In the genomic region with DNA sequence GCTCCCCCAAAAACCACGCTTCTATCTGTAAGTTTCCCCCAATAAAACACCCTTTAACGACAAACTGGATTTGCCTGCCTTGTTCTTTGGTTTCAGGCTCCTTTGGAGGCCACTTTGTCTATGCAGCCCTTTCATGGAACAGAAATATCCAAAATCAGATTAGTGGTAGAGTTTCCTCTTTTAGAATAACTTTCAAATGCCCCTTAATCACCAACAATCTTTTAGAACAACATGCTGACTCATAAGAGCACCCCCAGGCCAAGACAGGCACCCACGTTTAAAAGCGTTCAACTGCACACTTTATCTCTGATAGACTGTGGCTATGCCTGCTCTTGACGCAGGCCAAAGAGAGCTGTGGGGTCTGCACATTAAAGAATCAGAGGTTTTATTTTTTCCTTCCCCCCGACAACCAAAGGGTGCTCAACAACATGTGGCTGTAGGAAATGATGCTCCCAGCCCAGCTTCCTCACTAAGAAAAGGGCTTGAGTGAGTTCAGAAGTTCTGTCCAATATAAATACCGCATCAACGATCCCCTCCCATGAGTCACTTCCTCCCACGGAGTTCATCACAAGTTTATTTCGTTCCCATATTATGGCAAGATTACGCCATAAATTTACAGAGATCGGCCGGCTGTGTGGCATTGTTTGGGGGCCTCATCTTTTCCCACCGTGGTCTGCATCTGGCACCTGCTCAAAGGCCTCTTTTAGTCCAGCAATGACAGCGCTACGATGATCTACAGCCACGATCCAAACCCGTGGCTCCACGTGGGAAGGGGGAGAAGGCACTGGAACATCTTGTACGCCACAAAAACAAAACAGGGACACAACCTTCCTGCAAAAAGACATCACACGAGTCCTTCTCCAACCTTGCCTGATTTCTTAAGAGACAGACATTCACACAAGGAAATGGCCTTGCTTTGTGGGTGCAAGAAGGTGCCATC, we compare ENCODE assay signal across 8 cellular contexts.
A peak's percentile ranks its signal among the peaks of the same experiment; 100 is the strongest.
DNase-seq lines count a peak whose midpoint lies in the region; ATAC-seq and TF ChIP-seq lines count a peak whose summit lies in the region.

No MANE protein-coding gene starts in this region.

- TSS peak; percentile 90 for BruUV-seq in A673 (replicated peaks; lab: Mats Ljungman, UMichigan)

- peak overlapping the region; percentile 82 for H3K27ac Mint-ChIP-seq in activated T-cell treated with anti-CD3 and anti-CD28 coated beads, Interleukin-2, amount 50 U/mL, for 72 hours

- peaks cover 41% of the 10 kb centered on the region for H3K4me1 Mint-ChIP-seq in activated T-cell treated with anti-CD3 and anti-CD28 coated beads, Interleukin-2, amount 50 U/mL, for 72 hours (ENCODE audit: low read depth)

- peaks cover 0 to 1% of the 10 kb centered on the region in 2 donors for H3K36me3 Mint-ChIP-seq in activated T-cell treated with anti-CD3 and anti-CD28 coated beads, Interleukin-2, amount 50 U/mL, for 72 hours (ENCODE audit: insufficient read depth in 2 of 2)

- peak; percentile 57 to 72 for ATAC-seq in activated T-cell treated with anti-CD3 and anti-CD28 coated beads, Interleukin-2, amount 50 U/mL, for 72 hours (replicated peaks in 1 of 2)
- ATAC-seq in heart left ventricle = peak; percentile 82 to 93 (median 90)
- no peak for ATAC-seq in HG02973 (IDR thresholded peaks at IDR 0.05; ENCODE audit: unreplicated experiment)
- no peak for ATAC-seq in GM18861 (IDR thresholded peaks at IDR 0.05; ENCODE audit: unreplicated experiment)

- peaks cover 61% of the 10 kb centered on the region for H3K27me3 Mint-ChIP-seq in activated T-cell treated with anti-CD3 and anti-CD28 coated beads, Interleukin-2, amount 50 U/mL, for 72 hours (ENCODE audit: low read depth)

- 45 to 51% (median 50%) methylated on average over 19 to 21 of the region's 21 CpGs for WGBS in heart left ventricle, 4 donors

- H3K27ac ChIP-seq in A673 (ENCODE audit: low read depth, low read length, poor library complexity, severe bottlenecking) (peak overlapping the region; percentile 87), heart left ventricle (peak overlapping the region; percentile 63 to 93 (median 78)), skin epidermis (peak overlapping the region in 14 of 21 experiments; percentile 6 to 70 (median 42))

- H3K9me3 ChIP-seq in A673 (ENCODE audit: low read depth, low read length, poor library complexity, severe bottlenecking) = no peaks in the 10 kb centered on the region
- no peaks in the 10 kb centered on the region for H3K9me3 ChIP-seq in heart left ventricle

- H3K36me3 ChIP-seq in A673 (ENCODE audit: insufficient read depth, low read length, poor library complexity, severe bottlenecking) (no peaks in the 10 kb centered on the region), heart left ventricle (peaks cover 0 to 5% (median 0%) of the 10 kb centered on the region in 9 donors)

- no peak for TF ChIP-seq POLR2A in heart left ventricle (IDR thresholded peaks at IDR 0.05)

- no peaks in the 10 kb centered on the region for H3K9me3 Mint-ChIP-seq in activated T-cell treated with anti-CD3 and anti-CD28 coated beads, Interleukin-2, amount 50 U/mL, for 72 hours

- intact Hi-C loops in A673 (cut with micrococcal nuclease; ENCODE audit: unreplicated experiment) = loop anchor here (10.0 kb wide), 2 partner anchors 134 to 304 kb away; partner anchors contain the start of gene ATP9A
- intact Hi-C loops in heart left ventricle (cut with DNase I) = loop anchor here in 5 of 10 donors (10.0 kb wide), 2 partner anchors 134 to 334 kb away; partner anchors contain the start of gene ATP9A (in 1 of the 5)

- POLR2A ChIA-PET in A673 (lab: Charles Lee; ENCODE audit: low non-redundant PET) = no interaction called here

- peak overlapping the region; percentile 45 to 86 for H3K4me3 Mint-ChIP-seq in activated T-cell treated with anti-CD3 and anti-CD28 coated beads, Interleukin-2, amount 50 U/mL, for 72 hours

- H3K4me1 ChIP-seq in A673 (ENCODE audit: insufficient read depth, low read length, poor library complexity, severe bottlenecking) (peaks cover 55% of the 10 kb centered on the region), heart left ventricle (peaks cover 3 to 46% (median 30%) of the 10 kb centered on the region in 12 donors)

- no peak for TF ChIP-seq CTCF in A673 (conservative IDR thresholded peaks at IDR 0.05; ENCODE audit: low read depth, low read length)
- no peak for TF ChIP-seq CTCF in heart left ventricle (IDR thresholded peaks at IDR 0.05)

- no peak overlapping the region for H3K4me3 ChIP-seq in A673 (ENCODE audit: low read depth, low read length, poor library complexity, severe bottlenecking)
- H3K4me3 ChIP-seq in heart left ventricle = peak overlapping the region in 2 of 12 donors; percentile 7 to 19
- no peak overlapping the region for H3K4me3 ChIP-seq in skin epidermis

- H3K27me3 ChIP-seq in A673 (replicated peaks; ENCODE audit: insufficient read depth, low read depth, low read length, poor library complexity) = no peaks in the 10 kb centered on the region
- H3K27me3 ChIP-seq in heart left ventricle = no peaks in the 10 kb centered on the region

- CTCF ChIA-PET in A673 (lab: Charles Lee) = no interaction called here

- DNase-seq in A673 (ENCODE audit: low spot score) (peak; percentile 96), HT1080 (ENCODE audit: low read depth) (peak; percentile 96), heart left ventricle (peak; percentile 55 to 70 (median 65)), C1 segment of cervical spinal cord (lab: John Stamatoyannopoulos, UW) (no peak)
- peak; percentile 39 to 55 for DNase-seq in activated T-cell treated with anti-CD3 and anti-CD28 coated beads, Interleukin-2, amount 50 U/mL, for 72 hours

Comparison
In these comparisons a context has a peak if more than half of its experiments do, and no peak if none do; other contexts are left out.
1. DNase-seq: peak in A673 (single experiment), HT1080 (single experiment), activated T-cell treated with anti-CD3 and anti-CD28 coated beads, Interleukin-2, amount 50 U/mL, for 72 hours (2 of 2) and heart left ventricle (5 of 5); none in C1 segment of cervical spinal cord (0 of 14).
2. ATAC-seq: peak in activated T-cell treated with anti-CD3 and anti-CD28 coated beads, Interleukin-2, amount 50 U/mL, for 72 hours (2 of 2) and heart left ventricle (4 of 4); none in HG02973 (single experiment) and GM18861 (single experiment).
3. Peak in every context shown above with its lines, with median percentiles within 50 percentile points of each other: H3K27ac ChIP-seq.